15 cellular contexts compared by ENCODE assay signal in the genomic region with DNA sequence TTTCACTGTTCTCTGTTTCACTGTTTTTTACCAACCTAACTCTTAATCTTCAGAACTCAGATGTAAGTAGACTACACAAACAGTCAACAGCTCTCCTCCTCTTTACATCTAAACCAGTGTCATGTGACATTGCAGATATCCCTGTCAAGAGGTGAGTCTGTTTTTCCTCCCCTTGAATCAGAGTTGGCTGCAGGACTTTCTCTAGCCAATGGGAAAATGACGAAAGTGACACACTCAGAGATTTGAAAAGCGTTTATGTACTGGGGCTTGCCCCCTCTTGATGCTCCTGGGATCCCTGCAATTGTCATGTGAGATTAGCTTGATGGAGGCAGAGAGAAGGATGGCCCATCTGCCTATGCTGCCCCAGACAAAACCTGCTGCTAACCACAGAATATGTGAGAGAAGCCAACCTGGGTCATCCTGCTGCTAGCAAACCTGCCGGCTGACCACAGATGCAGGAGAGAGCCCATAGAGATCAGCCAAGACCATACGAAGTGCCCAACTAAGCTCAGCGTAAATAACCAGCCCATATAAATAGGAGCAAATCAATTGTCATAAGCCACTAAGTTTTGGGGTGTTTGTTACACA.
A peak's percentile ranks its signal among the peaks of the same experiment; 100 is the strongest.
DNase-seq lines count a peak whose midpoint lies in the region; ATAC-seq and TF ChIP-seq lines count a peak whose summit lies in the region.
"Had no signal": no experiment of that assay in that cellular context is flagged by ENCODE, and none has a peak within 500 bp of the region (broad histone marks: within the 10 kb centered on the region; RNA-seq: fewer than 3 reads in every experiment).

No MANE protein-coding gene starts in this region.

- peaks cover 66% of the 10 kb centered on the region for H3K4me1 ChIP-seq in BE2C
- H3K4me1 ChIP-seq: A549 had no signal

- no peaks in the 10 kb centered on the region for H3K27me3 ChIP-seq in BE2C
- no peaks in the 10 kb centered on the region for H3K27me3 ChIP-seq in WERI-Rb-1 (ENCODE audit: insufficient read depth, low read depth, severe bottlenecking)

- no peak for ATAC-seq in GM21619 (IDR thresholded peaks at IDR 0.05; ENCODE audit: unreplicated experiment)
- ATAC-seq: A549; CD8-positive, alpha-beta T cell had no signal

- peak overlapping the region; percentile 24 for H3K27ac ChIP-seq in WERI-Rb-1
- H3K27ac ChIP-seq: A549 had no signal

- no peaks in the 10 kb centered on the region for H3K9me3 ChIP-seq in BE2C
- H3K9me3 ChIP-seq in WERI-Rb-1 (ENCODE audit: severe bottlenecking), result no peaks in the 10 kb centered on the region
- H3K9me3 ChIP-seq: A549 had no signal

- H3K36me3 ChIP-seq in BE2C (peaks cover 6% of the 10 kb centered on the region; the same call in 1 of the 2 replicates), WERI-Rb-1 (peaks cover 4% of the 10 kb centered on the region; the same call in 1 of the 2 replicates)

- in situ Hi-C loops in G401 (cut with HindIII; ENCODE audit: low sequenced_read_pairs), result no loop called here

- H3K4me3 ChIP-seq in BE2C (ENCODE audit: low read depth, low read length), result no peak overlapping the region
- no peak overlapping the region for H3K4me3 ChIP-seq in WERI-Rb-1 (ENCODE audit: low read depth, low read length)
- H3K4me3 ChIP-seq: A549 had no signal

- no peak for TF ChIP-seq CTCF in BE2C (IDR thresholded peaks at IDR 0.05; ENCODE audit: low read depth, low read length)
- TF ChIP-seq CTCF in WERI-Rb-1 (IDR thresholded peaks at IDR 0.05; ENCODE audit: low read depth, low read length), result no peak

- DNase-seq in BE2C (peak; percentile 65), G401 (ENCODE audit: low spot score) (peak; percentile 84), WERI-Rb-1 (peak; percentile 80), myocyte (ENCODE audit: low read depth) (peak; percentile 5), occipital lobe (lab: John Stamatoyannopoulos, UW) (no peak)
- DNase-seq: CD8-positive, alpha-beta T cell; COR-L47; DMS153; DMS79 treated with DMSO at 0.1 percent for 48 hours; EL; GDM1; HCEC 1CT; HFFc6 had no signal
